In genomic region chr7:90262438-90262837, GRCh38 we compare ENCODE assay signal across 8 cellular contexts. TPM values are rescaled to one million over a fixed set of nuclear protein-coding genes. Genes with fewer than 3 reads are reported as not detected.
A peak's percentile ranks its signal among the peaks of the same experiment; 100 is the strongest.
DNase-seq lines count a peak whose midpoint lies in the region; ATAC-seq, FAIRE-seq and TF ChIP-seq lines count a peak whose summit lies in the region.

No MANE protein-coding gene starts in this region.

- no peak overlapping the region for H3K4me3 ChIP-seq in PC-9
- no peak overlapping the region for H3K4me3 ChIP-seq in fibroblast of mammary gland (ENCODE audit: control insufficient read depth, low read depth, low read length)
- no peak overlapping the region for H3K4me3 ChIP-seq in spleen

- FAIRE-seq in GM19239 (lab: Jason Lieb, UNC), result no peak

- H3K9me3 ChIP-seq in PC-9 (ENCODE audit: insufficient read depth, low read depth), result no peaks in the 10 kb centered on the region
- H3K9me3 ChIP-seq in spleen, result no peaks in the 10 kb centered on the region

- H3K36me3 ChIP-seq in PC-9 (ENCODE audit: low read depth) (no peaks in the 10 kb centered on the region), spleen (no peaks in the 10 kb centered on the region)

- no peaks in the 10 kb centered on the region for H3K4me1 ChIP-seq in PC-9 (replicated peaks; ENCODE audit: insufficient read depth)
- H3K4me1 ChIP-seq in spleen, result no peaks in the 10 kb centered on the region

- H3K27ac ChIP-seq in PC-9, result no peak overlapping the region
- no peak overlapping the region for H3K27ac ChIP-seq in spleen

- no peak for TF ChIP-seq POLR2A in spleen (IDR thresholded peaks at IDR 0.05)

- H2AFZ ChIP-seq in PC-9, result no peak overlapping the region

- POLR2A ChIA-PET in PC-9 (lab: Charles Lee; ENCODE audit: unreplicated experiment), result no interaction called here

- intact Hi-C loops in PC-9 (cut with micrococcal nuclease; ENCODE audit: unreplicated experiment) (loop anchor here (1.0 to 5.0 kb wide), 2 partner anchors 108 to 165 kb away; partner anchors contain the start of gene STEAP1), spleen (cut with DNase I; ENCODE audit: low total_unique reads) (loop anchor here (10.0 kb wide), 1 partner anchor 108 kb away; the partner anchor contains the start of gene STEAP1)

- H3F3A ChIP-seq in PC-9 (ENCODE audit: insufficient read depth, low read depth), result peaks cover 3% of the 10 kb centered on the region; the same call in 1 of the 2 replicates

- peaks cover 4% of the 10 kb centered on the region; the same call in 1 of the 2 replicates for H4K20me1 ChIP-seq in PC-9 (ENCODE audit: insufficient read depth)

- DNase-seq in CD1c-positive myeloid dendritic cell (ENCODE audit: extremely low spot score), result peak; percentile 56
- DNase-seq in GM19239 (ENCODE audit: insufficient read length, low spot score), result peak; percentile 17
- no peak for DNase-seq in PC-9
- DNase-seq in fibroblast of mammary gland (ENCODE audit: low read depth), result peak; percentile 67
- DNase-seq in spleen, result no peak
- DNase-seq in activated naive CD4-positive, alpha-beta T cell treated with Interleukin-2 at 50 U/mL for 16 hours, result no peak
- DNase-seq in HK-2 (ENCODE audit: unreplicated experiment), result no peak

- H3K27me3 ChIP-seq in PC-9 (ENCODE audit: insufficient read depth, low read depth) (no peaks in the 10 kb centered on the region), spleen (replicated peaks in 1 of 7) (no peaks in the 10 kb centered on the region)

- no TSS peak for BruUV-seq in PC-9 (replicated peaks; lab: Mats Ljungman, UMichigan)

- peak; percentile 69 for ATAC-seq in HG03457 (IDR thresholded peaks at IDR 0.05; ENCODE audit: unreplicated experiment)

- TF ChIP-seq CTCF in PC-9 (conservative IDR thresholded peaks at IDR 0.05), result peak; percentile 73
- peak; percentile 51 for TF ChIP-seq CTCF in fibroblast of mammary gland (conservative IDR thresholded peaks at IDR 0.05; ENCODE audit: control insufficient read depth, insufficient read depth, low read depth, low read length)
- peak in 7 of 11 experiments; percentile 13 to 40 (median 36) for TF ChIP-seq CTCF in spleen (IDR thresholded peaks at IDR 0.05 in 8 of 11, conservative IDR thresholded peaks at IDR 0.05 in 3 of 11)

- H3K79me2 ChIP-seq in PC-9 (ENCODE audit: low read depth), result no peaks in the 10 kb centered on the region

- H3K9me2 ChIP-seq in PC-9 (ENCODE audit: insufficient read depth), result no peaks in the 10 kb centered on the region

- CTCF ChIA-PET in PC-9 (lab: Charles Lee), result no interaction called here

- no peak overlapping the region for H3K4me2 ChIP-seq in PC-9

RNA-seq across cellular contexts. Expression of gene CFAP69, which starts 17.5 kb away (rescaled TPM):
- total RNA-seq in PC-9 (2021) (15.0 and 18.5 TPM in 2 replicates), spleen (10 to 100 TPM in 2 of 7 donors, 1 to 10 TPM in 5; 5.2 to 15.8 (median 7.7) TPM)
- polyA plus RNA-seq in spleen, result 1 to 10 TPM; 1.0 to 8.3 (median 4.0) TPM

RNA-seq across cellular contexts. Expression of gene STEAP2, which starts 50.9 kb away (rescaled TPM):
- total RNA-seq in PC-9 (2021) (10.1 and 10.4 TPM in 2 replicates), spleen (10 to 100 TPM in 2 of 7 donors, 1 to 10 TPM in 5; 4.8 to 15.8 (median 6.6) TPM)
- 1 to 10 TPM in 2 of 3 donors, under 1 TPM in 1; 0.65 to 1.4 (median 1.1) TPM for polyA plus RNA-seq in spleen

RNA-seq across cellular contexts. Expression of gene FAM237B, which starts 58.7 kb away (rescaled TPM):
- total RNA-seq in PC-9 (2021), result not detected in 2 replicates
- total RNA-seq in spleen, result not detected
- not detected for polyA plus RNA-seq in spleen

Comparison
In these comparisons a context has a peak if more than half of its experiments do, and no peak if none do; other contexts are left out.
1. DNase-seq: peak in CD1c-positive myeloid dendritic cell (single experiment), GM19239 (single experiment) and fibroblast of mammary gland (single experiment); none in PC-9 (0 of 2), spleen (single experiment), activated naive CD4-positive, alpha-beta T cell treated with Interleukin-2 at 50 U/mL for 16 hours (single experiment) and HK-2 (single experiment).
2. Peak in every context shown above with its lines, with median percentiles within 50 percentile points of each other: CTCF ChIP-seq.